15 cellular contexts compared by ENCODE assay signal in genomic region chr22:44494497-44494896, GRCh38.
"Had no signal": no experiment of that assay in that cellular context is flagged by ENCODE, and none has a peak within 500 bp of the region (broad histone marks: within the 10 kb centered on the region; RNA-seq: fewer than 3 reads in every experiment).

No MANE protein-coding gene starts in this region.

- H3K36me3 ChIP-seq: neutrophil had no signal

- DNase-seq: activated CD4-positive, alpha-beta T cell treated with anti-CD3 and anti-CD28 coated beads, Interleukin-2, amount 50 U/mL, for 1 hour; activated effector memory CD4-positive, alpha-beta T cell treated with anti-CD3 and anti-CD28 coated beads, Interleukin-2, amount 50 U/mL, for 16 hours; activated T-cell treated with anti-CD3 and anti-CD28 coated beads, Interleukin-2, amount 50 U/mL, for 24 hours; effector CD8-positive, alpha-beta T cell; left colon; stimulated activated CD4-positive, alpha-beta T cell treated with anti-CD3 and anti-CD28 coated beads, Interleukin-12 subunit alpha, Interleukin-12 subunit beta, amount 100 ng/mL, for 4 hours; stimulated activated CD4-positive, alpha-beta T cell treated with anti-CD3 and anti-CD28 coated beads, Interleukin-2, amount 100 ng/mL, for 24 hours; SW 1271; tibial artery had no signal

- H3K4me3 Mint-ChIP-seq: activated T-cell treated with anti-CD3 and anti-CD28 coated beads, Interleukin-2, amount 50 U/mL, for 24 hours; mesothelial cell of epicardium had no signal

- H3K27ac ChIP-seq: neutrophil, tibial artery, vagina had no signal

- H3K9me3 Mint-ChIP-seq: activated naive CD4-positive, alpha-beta T cell treated with anti-CD3 and anti-CD28 coated beads, Interleukin-2, amount 50 U/mL, for 72 hours; activated T-cell treated with anti-CD3 and anti-CD28 coated beads, Interleukin-2, amount 50 U/mL, for 24 hours; mesothelial cell of epicardium had no signal

- ATAC-seq: activated naive CD4-positive, alpha-beta T cell treated with anti-CD3 and anti-CD28 coated beads, Interleukin-2, amount 50 U/mL, for 72 hours; left colon had no signal

- H3K27me3 Mint-ChIP-seq: activated T-cell treated with anti-CD3 and anti-CD28 coated beads, Interleukin-2, amount 50 U/mL, for 24 hours; brain had no signal

- H3K4me3 ChIP-seq: lung, tibial artery, vagina had no signal

- H3K27me3 ChIP-seq: tibial artery, vagina had no signal

- H3K27ac Mint-ChIP-seq: activated T-cell treated with anti-CD3 and anti-CD28 coated beads, Interleukin-2, amount 50 U/mL, for 24 hours; mesothelial cell of epicardium had no signal

- H3K9me3 ChIP-seq: neutrophil, vagina had no signal
